14 cellular contexts compared by ENCODE assay signal in the genomic region with DNA sequence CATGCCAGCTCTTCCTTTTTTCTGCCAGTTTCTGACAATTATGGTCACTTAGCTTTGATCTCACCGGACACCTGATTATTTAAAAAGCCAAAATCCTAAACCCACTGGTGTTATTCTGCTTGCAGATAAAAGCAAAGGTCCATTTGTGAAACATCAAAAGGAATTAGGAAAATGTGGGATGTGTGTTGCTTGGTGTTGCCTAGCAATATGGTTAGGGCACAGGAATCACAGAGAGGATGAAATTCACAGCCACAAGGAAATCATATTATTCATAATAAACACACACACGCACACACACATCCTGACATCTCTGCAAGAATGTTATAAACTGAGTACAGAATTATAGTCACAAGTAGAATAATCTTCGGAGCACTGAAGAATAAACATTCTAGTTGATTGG.
DNase-seq lines count a peak whose midpoint lies in the region; ATAC-seq and TF ChIP-seq lines count a peak whose summit lies in the region.
"Had no signal": no experiment of that assay in that cellular context is flagged by ENCODE, and none has a peak within 500 bp of the region (broad histone marks: within the 10 kb centered on the region; RNA-seq: fewer than 3 reads in every experiment).

No MANE protein-coding gene starts in this region.

- H3K4me1 Mint-ChIP-seq in activated naive CD8-positive, alpha-beta T cell treated with anti-CD3 and anti-CD28 coated beads, Interleukin-2, amount 10 ng/mL, durations not matched to agents 7 days and 5 days: peaks cover 32% of the 10 kb centered on the region
- H3K4me1 Mint-ChIP-seq in type B pancreatic cell (ENCODE audit: unreplicated experiment): peaks cover 9% of the 10 kb centered on the region
- H3K4me1 Mint-ChIP-seq: nephron progenitor cell had no signal

- no peak overlapping the region for H3K4me3 ChIP-seq in AG10803 (ENCODE audit: low read length)
- no peak overlapping the region for H3K4me3 ChIP-seq in fibroblast of pulmonary artery (replicated peaks; ENCODE audit: low read depth, low read length)
- H3K4me3 ChIP-seq: lower lobe of right lung had no signal

- peak; percentile 43 for DNase-seq in AG10803 (ENCODE audit: low read depth)
- DNase-seq in activated naive CD8-positive, alpha-beta T cell treated with anti-CD3 and anti-CD28 coated beads, Interleukin-2, amount 10 ng/mL, durations not matched to agents 7 days and 5 days: no peak
- peak; percentile 47 for DNase-seq in fibroblast of pulmonary artery (ENCODE audit: low read depth)
- no peak for DNase-seq in type B pancreatic cell (ENCODE audit: extremely low spot score, unreplicated experiment)
- DNase-seq in MV-4-11 (lab: John Stamatoyannopoulos, UW): no peak
- no peak for DNase-seq in KG1 (lab: John Stamatoyannopoulos, UW)
- no peak for DNase-seq in NCI-H146 (lab: John Stamatoyannopoulos, UW)
- DNase-seq: activated gamma-delta T cell, lower lobe of right lung, NCI-H1436 treated with DMSO at 0.1 percent for 48 hours, nephron progenitor cell, Right ventricle myocardium superior had no signal

- no peak for ATAC-seq in activated naive CD8-positive, alpha-beta T cell treated with anti-CD3 and anti-CD28 coated beads, Interleukin-2, amount 10 ng/mL, durations not matched to agents 7 days and 5 days (ENCODE audit: low read depth)

- H3K36me3 Mint-ChIP-seq in activated naive CD8-positive, alpha-beta T cell treated with anti-CD3 and anti-CD28 coated beads, Interleukin-2, amount 10 ng/mL, durations not matched to agents 7 days and 5 days: peaks cover 15% of the 10 kb centered on the region
- H3K36me3 Mint-ChIP-seq in type B pancreatic cell: no peaks in the 10 kb centered on the region

- H3K27me3 Mint-ChIP-seq in activated naive CD8-positive, alpha-beta T cell treated with anti-CD3 and anti-CD28 coated beads, Interleukin-2, amount 10 ng/mL, durations not matched to agents 7 days and 5 days: no peaks in the 10 kb centered on the region
- no peaks in the 10 kb centered on the region for H3K27me3 Mint-ChIP-seq in type B pancreatic cell
- H3K27me3 Mint-ChIP-seq: B cell had no signal

- no peaks in the 10 kb centered on the region for H3K36me3 ChIP-seq in KOPT-K1 (ENCODE audit: insufficient read depth, low read length)
- H3K36me3 ChIP-seq: lower lobe of right lung had no signal

- H3K4me3 Mint-ChIP-seq in activated naive CD8-positive, alpha-beta T cell treated with anti-CD3 and anti-CD28 coated beads, Interleukin-2, amount 10 ng/mL, durations not matched to agents 7 days and 5 days: peak overlapping the region; percentile 49
- no peak overlapping the region for H3K4me3 Mint-ChIP-seq in type B pancreatic cell
- H3K4me3 Mint-ChIP-seq: B cell, nephron progenitor cell had no signal

- POLR2A ChIA-PET in activated naive CD8-positive, alpha-beta T cell treated with anti-CD3 and anti-CD28 coated beads, Interleukin-2, amount 10 ng/mL, durations not matched to agents 7 days and 5 days (lab: Charles Lee): interaction anchor here (0.8 to 2.6 kb wide), 4 partner anchors 54 to 90 kb away, joined by 4 to 10 read pairs (median 6); a partner anchor contains a TSS

- no peaks in the 10 kb centered on the region for H3K9me3 ChIP-seq in KOPT-K1 (ENCODE audit: insufficient read depth, low read length, poor library complexity, severe bottlenecking)
- H3K9me3 ChIP-seq: lower lobe of right lung had no signal

- H3K27ac Mint-ChIP-seq in activated naive CD8-positive, alpha-beta T cell treated with anti-CD3 and anti-CD28 coated beads, Interleukin-2, amount 10 ng/mL, durations not matched to agents 7 days and 5 days: peak overlapping the region; percentile 94
- no peak overlapping the region for H3K27ac Mint-ChIP-seq in type B pancreatic cell
- H3K27ac Mint-ChIP-seq: B cell had no signal

- TF ChIP-seq CTCF in AG10803 (conservative IDR thresholded peaks at IDR 0.05; ENCODE audit: low read length) (no peak), fibroblast of pulmonary artery (IDR thresholded peaks at IDR 0.05; ENCODE audit: low read length, missing control alignments) (no peak), type B pancreatic cell (conservative IDR thresholded peaks at IDR 0.05) (no peak)

- peak overlapping the region; percentile 60 for H3K27ac ChIP-seq in KOPT-K1 (ENCODE audit: low read depth, low read length, poor library complexity, severe bottlenecking)

- peaks cover 3% of the 10 kb centered on the region for H3K9me3 Mint-ChIP-seq in activated naive CD8-positive, alpha-beta T cell treated with anti-CD3 and anti-CD28 coated beads, Interleukin-2, amount 10 ng/mL, durations not matched to agents 7 days and 5 days
- H3K9me3 Mint-ChIP-seq in type B pancreatic cell: no peaks in the 10 kb centered on the region
- H3K9me3 Mint-ChIP-seq: nephron progenitor cell had no signal

Comparison
In these comparisons a context has a peak if more than half of its experiments do, and no peak if none do; other contexts are left out.
1. DNase-seq: peak in AG10803 (single experiment) and fibroblast of pulmonary artery (single experiment); none in activated naive CD8-positive, alpha-beta T cell treated with anti-CD3 and anti-CD28 coated beads, Interleukin-2, amount 10 ng/mL, durations not matched to agents 7 days and 5 days (single experiment), type B pancreatic cell (single experiment), MV-4-11 (single experiment), KG1 (single experiment) and NCI-H146 (single experiment).